ENCODE assay signal across 1 cellular context in the genomic region with DNA sequence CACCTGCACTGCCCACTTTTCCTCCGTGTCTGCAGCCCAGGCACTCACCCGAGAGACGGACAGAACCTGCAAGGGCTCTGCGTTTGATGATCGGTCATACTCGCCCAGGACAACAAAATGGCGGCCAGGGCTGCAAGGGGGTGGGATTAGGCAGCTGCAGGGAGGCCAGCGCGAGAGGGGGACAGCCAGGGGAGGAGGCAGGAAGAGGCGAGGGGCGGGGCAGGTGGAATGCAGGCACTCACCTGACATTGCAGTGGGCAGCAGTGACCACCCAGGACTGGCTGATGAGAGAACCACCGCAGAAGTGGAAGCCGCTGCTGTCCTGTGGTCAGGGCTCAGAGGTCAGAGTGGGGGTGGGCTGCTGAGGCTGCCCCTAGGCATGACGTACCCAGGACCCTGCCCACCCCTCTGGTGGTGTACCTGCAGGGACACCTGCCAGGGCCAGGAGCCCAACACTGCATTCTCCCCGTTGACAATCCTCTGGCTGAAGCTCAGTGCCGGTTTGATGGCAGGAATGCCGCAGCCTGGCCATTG.
TF ChIP-seq lines count a peak whose summit lies in the region.

No MANE protein-coding gene starts in this region.

TF ChIP-seq in GM12878, 131 proteins besides CTCF, POLR2A, EP300 and RAD21:
- TF ChIP-seq POLR2AphosphoS5 (IDR thresholded peaks at IDR 0.05; ENCODE audit: low read length), result peak; percentile 57; the same call in 1 of the 2 replicates
- TF ChIP-seq YY1 (IDR thresholded peaks at IDR 0.05; ENCODE audit: low read depth, low read length), result peak; percentile 56; the same call in 1 of the 2 replicates
- 0 out of 2 replicates have a peak, but pooled peaks have one; percentile 14 for TF ChIP-seq MTA3 (IDR thresholded peaks at IDR 0.05; ENCODE audit: borderline replicate concordance, low read length)
- no peak for TF ChIP-seq EED (IDR thresholded peaks at IDR 0.05; ENCODE audit: low read depth)
